9 cellular contexts compared by ENCODE assay signal in genomic region chr20:2108987-2109386, GRCh38. TPM values are rescaled to one million over a fixed set of nuclear protein-coding genes. Genes with fewer than 3 reads are reported as not detected.
DNase-seq lines count a peak whose midpoint lies in the region; ATAC-seq and TF ChIP-seq lines count a peak whose summit lies in the region.
"Had no signal": no experiment of that assay in that cellular context is flagged by ENCODE, and none has a peak within 500 bp of the region (broad histone marks: within the 10 kb centered on the region; RNA-seq: fewer than 3 reads in every experiment).

No MANE protein-coding gene starts in this region.

- H3K4me1 ChIP-seq in BLaER1 (peaks cover 98% of the 10 kb centered on the region), Karpas-422 (ENCODE audit: low read length) (peaks cover 28% of the 10 kb centered on the region), OCI-LY7 (ENCODE audit: insufficient read depth, low read length, poor library complexity, severe bottlenecking) (peaks cover 15% of the 10 kb centered on the region)

- H3K27me3 ChIP-seq in BLaER1 (no peaks in the 10 kb centered on the region), Karpas-422 (ENCODE audit: low read length) (no peaks in the 10 kb centered on the region)

- H3K79me2 ChIP-seq in Karpas-422 (ENCODE audit: low read length), result peaks cover 16% of the 10 kb centered on the region
- peaks cover 92% of the 10 kb centered on the region for H3K79me2 ChIP-seq in OCI-LY7 (ENCODE audit: insufficient read depth, low read depth, low read length)

- no peak overlapping the region for H3K4me3 Mint-ChIP-seq in mesothelial cell of epicardium

- H2AFZ ChIP-seq in Karpas-422 (ENCODE audit: low read length) (no peak overlapping the region), OCI-LY7 (ENCODE audit: low read length) (no peak overlapping the region)

- DNase-seq in Karpas-422 (no peak), epithelial cell of prostate (ENCODE audit: low read depth, low spot score) (peak; percentile 43), mesothelial cell of epicardium (ENCODE audit: low spot score in 2 of 2, unreplicated experiment in 2 of 2) (no peak), NCI-H2196 treated with DMSO at 0.1 percent for 48 hours (lab: John Stamatoyannopoulos, UW; ENCODE audit: unreplicated experiment) (no peak), OCI-LY7 (ENCODE audit: low spot score) (no peak)
- DNase-seq: NCI-H774 had no signal

- H4K20me1 ChIP-seq in BLaER1, result peaks cover 100% of the 10 kb centered on the region
- H4K20me1 ChIP-seq in Karpas-422 (ENCODE audit: insufficient read depth, low read depth, low read length), result peaks cover 97% of the 10 kb centered on the region
- peaks cover 43% of the 10 kb centered on the region for H4K20me1 ChIP-seq in OCI-LY7 (ENCODE audit: insufficient read depth, low read length)

- peaks cover 44% of the 10 kb centered on the region for H3K4me1 Mint-ChIP-seq in mesothelial cell of epicardium

- no peaks in the 10 kb centered on the region for H3K27me3 Mint-ChIP-seq in mesothelial cell of epicardium (ENCODE audit: low read depth)

- H3K4me2 ChIP-seq in BLaER1 (peak overlapping the region; percentile 95), Karpas-422 (ENCODE audit: low read depth, low read length, poor library complexity, severe bottlenecking) (peak overlapping the region; percentile 24), OCI-LY7 (ENCODE audit: low read length) (no peak overlapping the region)

- no peak overlapping the region for H3K27ac ChIP-seq in BLaER1
- no peak overlapping the region for H3K27ac ChIP-seq in Karpas-422 (ENCODE audit: low read length)
- H3K27ac ChIP-seq in epithelial cell of prostate, result peak overlapping the region; percentile 70
- H3K27ac ChIP-seq in OCI-LY7 (ENCODE audit: low read depth, low read length, poor library complexity, severe bottlenecking), result no peak overlapping the region

- peak overlapping the region; percentile 23 for H3K27ac Mint-ChIP-seq in mesothelial cell of epicardium

- H3K9me2 ChIP-seq in Karpas-422 (replicated peaks; ENCODE audit: insufficient read depth, low read length), result no peaks in the 10 kb centered on the region
- no peaks in the 10 kb centered on the region for H3K9me2 ChIP-seq in OCI-LY7 (ENCODE audit: insufficient read depth, low read length)

- CTCF ChIA-PET in OCI-LY7 (lab: Charles Lee; ENCODE audit: unreplicated experiment), result no interaction called here

- no peak overlapping the region for H3K9ac ChIP-seq in BLaER1
- no peak overlapping the region for H3K9ac ChIP-seq in Karpas-422 (ENCODE audit: low read length)

- no peaks in the 10 kb centered on the region for H3K9me3 Mint-ChIP-seq in mesothelial cell of epicardium

- no TSS peak for BruUV-seq in OCI-LY7 (replicated peaks; lab: Mats Ljungman, UMichigan)

- H3K36me3 Mint-ChIP-seq in mesothelial cell of epicardium, result peaks cover 6% of the 10 kb centered on the region

- no peak overlapping the region for H3K4me3 ChIP-seq in BLaER1
- H3K4me3 ChIP-seq in Karpas-422 (ENCODE audit: low read length), result no peak overlapping the region
- no peak overlapping the region for H3K4me3 ChIP-seq in OCI-LY7 (ENCODE audit: low read depth, low read length, poor library complexity, severe bottlenecking)

- POLR2A ChIA-PET in OCI-LY7 (lab: Charles Lee), result no interaction called here

- intact Hi-C loops in OCI-LY7 (cut with micrococcal nuclease; ENCODE audit: unreplicated experiment), result no loop called here

- no peaks in the 10 kb centered on the region for H3K9me3 ChIP-seq in BLaER1
- H3K9me3 ChIP-seq in Karpas-422 (ENCODE audit: low read length), result no peaks in the 10 kb centered on the region
- H3K9me3 ChIP-seq in OCI-LY7 (ENCODE audit: low read length), result no peaks in the 10 kb centered on the region

- H3K36me3 ChIP-seq in BLaER1, result peaks cover 79% of the 10 kb centered on the region
- H3K36me3 ChIP-seq in Karpas-422 (ENCODE audit: insufficient read depth, low read length), result peaks cover 10% of the 10 kb centered on the region
- H3K36me3 ChIP-seq in OCI-LY7 (ENCODE audit: insufficient read depth, low read length), result peaks cover 86% of the 10 kb centered on the region

- no peak for TF ChIP-seq CTCF in mesothelial cell of epicardium (IDR thresholded peaks at IDR 0.05; ENCODE audit: unreplicated experiment)
- no peak for TF ChIP-seq CTCF in OCI-LY7 (conservative IDR thresholded peaks at IDR 0.05; ENCODE audit: low read length)

- ATAC-seq in HG02885 (IDR thresholded peaks at IDR 0.05; ENCODE audit: poor library complexity, unreplicated experiment), result no peak
- ATAC-seq in HG03159 (IDR thresholded peaks at IDR 0.05; ENCODE audit: unreplicated experiment), result no peak

RNA-seq across cellular contexts. Expression of gene STK35, which starts 7.4 kb away (rescaled TPM):
- total RNA-seq in Karpas-422 (2014; rRNA removed; shearing (Covaris generic); ENCODE audit: low replicate concordance), result 8.7 and 9.2 TPM in 2 replicates
- total RNA-seq in mesothelial cell of epicardium, result 31.0 to 31.9 TPM (median 31.6 TPM) in 3 replicates
- 18.7 and 22.3 TPM in 2 replicates for total RNA-seq in OCI-LY7 (2014; rRNA removed; shearing (Covaris generic))
- total RNA-seq in OCI-LY7 (2022), result 21.4 and 24.1 TPM in 2 replicates
